Comparison of ENCODE assay signal across 32 cellular contexts in the genomic region with DNA sequence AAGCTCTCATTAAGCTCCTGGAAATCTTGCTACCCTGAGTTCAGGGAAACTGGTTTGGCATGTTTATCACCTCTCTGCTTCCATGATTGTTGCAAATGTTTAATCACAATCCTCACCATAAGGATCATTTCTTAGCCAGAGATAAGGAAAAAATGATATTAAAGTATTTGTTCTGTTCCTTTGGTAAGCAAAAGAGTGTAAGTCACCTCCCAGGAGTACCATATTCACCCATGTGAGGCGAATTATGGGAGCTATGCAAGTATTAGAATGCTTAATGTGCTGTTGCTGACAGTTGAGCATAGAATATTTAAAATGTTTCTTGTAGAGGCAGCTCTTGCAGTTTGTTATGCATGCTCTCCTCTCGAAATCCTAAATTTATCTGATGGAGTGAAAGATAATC.
"Had no signal": no experiment of that assay in that cellular context is flagged by ENCODE, and none has a peak within 500 bp of the region (broad histone marks: within the 10 kb centered on the region; RNA-seq: fewer than 3 reads in every experiment).

No MANE protein-coding gene starts in this region.

- H3K9me3 Mint-ChIP-seq: activated naive CD4-positive, alpha-beta T cell treated with anti-CD3 and anti-CD28 coated beads, Interleukin-2, amount 50 U/mL, for 24 hours; activated T-helper 1 cell treated with anti-CD3 and anti-CD28 coated beads, Interleukin-12 subunit alpha, Interleukin-12 subunit beta, Interleukin-2, Interleukin-4 antibody, amounts not matched to agents 30 ng/mL and 10 ng/mL and 1 ng/mL, durations not matched to agents 14 hours and 24 hours and 36 hours had no signal

- H3K36me3 Mint-ChIP-seq: activated CD4-positive, alpha-beta memory T cell treated with anti-CD3 and anti-CD28 coated beads for 36 hours; activated CD8-positive, alpha-beta memory T cell treated with anti-CD3 and anti-CD28 coated beads, Interleukin-2, amount 10 ng/mL, durations not matched to agents 7 days and 5 days; activated naive CD4-positive, alpha-beta T cell treated with anti-CD3 and anti-CD28 coated beads, Interleukin-2, amount 50 U/mL, for 24 hours; activated naive CD8-positive, alpha-beta T cell treated with anti-CD3 and anti-CD28 coated beads for 36 hours had no signal

- H3K4me1 ChIP-seq: adrenal gland, body of pancreas, esophagus squamous epithelium, gastroesophageal sphincter had no signal

- ATAC-seq: activated CD4-positive, alpha-beta T cell treated with anti-CD3 and anti-CD28 coated beads for 36 hours; activated CD8-positive, alpha-beta memory T cell treated with anti-CD3 and anti-CD28 coated beads, Interleukin-2, amount 10 ng/mL, durations not matched to agents 7 days and 5 days; activated CD8-positive, alpha-beta T cell treated with anti-CD3 and anti-CD28 coated beads, Interleukin-2, amount 10 ng/mL, durations not matched to agents 7 days and 5 days; activated naive CD8-positive, alpha-beta T cell treated with anti-CD3 and anti-CD28 coated beads, Interleukin-2, amount 50 U/mL, for 24 hours; body of pancreas; gastroesophageal sphincter; T-helper 17 cell had no signal

- H3K27ac ChIP-seq: adrenal gland, body of pancreas, epithelial cell of prostate, esophagus squamous epithelium, gastroesophageal sphincter had no signal

- H3K36me3 ChIP-seq: adrenal gland, esophagus squamous epithelium, gastroesophageal sphincter had no signal

- H3K9me3 ChIP-seq: adrenal gland, body of pancreas, esophagus squamous epithelium, gastroesophageal sphincter had no signal

- DNase-seq: activated CD4-positive, alpha-beta memory T cell treated with anti-CD3 and anti-CD28 coated beads for 36 hours; activated CD4-positive, alpha-beta T cell treated with anti-CD3 and anti-CD28 coated beads for 36 hours; activated CD4-positive, alpha-beta T cell treated with anti-CD3 and anti-CD28 coated beads, Interleukin-2, amount 10 ng/mL, durations not matched to agents 24 days and 14 days; activated CD4-positive, CD25-positive, alpha-beta regulatory T cell; activated CD4-positive, CD25-positive, alpha-beta regulatory T cell treated with anti-CD3 and anti-CD28 coated beads, Interleukin-2, amount 50 U/mL, for 72 hours; activated CD8-positive, alpha-beta memory T cell treated with anti-CD3 and anti-CD28 coated beads, Interleukin-2, amount 10 ng/mL, durations not matched to agents 7 days and 5 days; activated CD8-positive, alpha-beta memory T cell treated with anti-CD3 and anti-CD28 coated beads, Interleukin-2, amount 50 U/mL, for 4 hours; activated CD8-positive, alpha-beta T cell treated with anti-CD3 and anti-CD28 coated beads, Interleukin-2, amount 10 ng/mL, durations not matched to agents 7 days and 5 days; activated effector memory CD4-positive, alpha-beta T cell treated with anti-CD3 and anti-CD28 coated beads, Interleukin-2, amount 50 U/mL, for 16 hours; activated naive CD4-positive, alpha-beta T cell treated with anti-CD3 and anti-CD28 coated beads for 36 hours; activated naive CD8-positive, alpha-beta T cell treated with anti-CD3 and anti-CD28 coated beads for 36 hours; activated naive CD8-positive, alpha-beta T cell treated with anti-CD3 and anti-CD28 coated beads, Interleukin-2, amount 50 U/mL, for 24 hours; activated T-cell treated with anti-CD3 and anti-CD28 coated beads, Interleukin-2, amount 50 U/mL, for 1 hour; activated T-cell treated with anti-CD3 and anti-CD28 coated beads, Interleukin-2, amount 50 U/mL, for 48 hours; adrenal gland; amygdala; aorta; body of pancreas; caudate nucleus; cortex of kidney; effector CD8-positive, alpha-beta T cell; esophagus squamous epithelium; foreskin melanocyte; T-helper 1 cell; T-helper 17 cell; T1000 had no signal

- H3K27me3 Mint-ChIP-seq: activated CD4-positive, alpha-beta memory T cell treated with anti-CD3 and anti-CD28 coated beads for 36 hours; activated CD4-positive, alpha-beta T cell treated with anti-CD3 and anti-CD28 coated beads, Interleukin-2, amount 10 ng/mL, durations not matched to agents 24 days and 14 days; activated CD8-positive, alpha-beta memory T cell treated with anti-CD3 and anti-CD28 coated beads, Interleukin-2, amount 10 ng/mL, durations not matched to agents 7 days and 5 days; T-helper 17 cell had no signal

- H3K4me3 Mint-ChIP-seq: activated CD4-positive, alpha-beta memory T cell treated with anti-CD3 and anti-CD28 coated beads for 36 hours; activated CD4-positive, alpha-beta T cell treated with anti-CD3 and anti-CD28 coated beads for 36 hours; activated CD4-positive, alpha-beta T cell treated with anti-CD3 and anti-CD28 coated beads, Interleukin-2, amount 10 ng/mL, durations not matched to agents 24 days and 14 days; activated CD8-positive, alpha-beta memory T cell treated with anti-CD3 and anti-CD28 coated beads, Interleukin-2, amount 10 ng/mL, durations not matched to agents 7 days and 5 days; activated CD8-positive, alpha-beta T cell treated with anti-CD3 and anti-CD28 coated beads, Interleukin-2, amount 10 ng/mL, durations not matched to agents 7 days and 5 days; activated naive CD4-positive, alpha-beta T cell treated with anti-CD3 and anti-CD28 coated beads for 36 hours; activated naive CD4-positive, alpha-beta T cell treated with anti-CD3 and anti-CD28 coated beads, Interleukin-2, amount 50 U/mL, for 24 hours; activated naive CD8-positive, alpha-beta T cell treated with anti-CD3 and anti-CD28 coated beads for 36 hours; activated naive CD8-positive, alpha-beta T cell treated with anti-CD3 and anti-CD28 coated beads, Interleukin-2, amount 50 U/mL, for 24 hours; activated T-helper 1 cell treated with anti-CD3 and anti-CD28 coated beads, Interleukin-12 subunit alpha, Interleukin-12 subunit beta, Interleukin-2, Interleukin-4 antibody, amounts not matched to agents 30 ng/mL and 10 ng/mL and 1 ng/mL, durations not matched to agents 14 hours and 24 hours and 36 hours; T-helper 17 cell; T-helper 2 cell treated with Interferon-gamma antibody and Interleukin-4, amounts not matched to agents 5 μg/mL and 100 μg/mL, for 36 hours had no signal

- H3K4me1 Mint-ChIP-seq: activated CD4-positive, alpha-beta T cell treated with anti-CD3 and anti-CD28 coated beads for 36 hours; activated CD4-positive, alpha-beta T cell treated with anti-CD3 and anti-CD28 coated beads, Interleukin-2, amount 10 ng/mL, durations not matched to agents 24 days and 14 days; activated CD8-positive, alpha-beta memory T cell treated with anti-CD3 and anti-CD28 coated beads, Interleukin-2, amount 10 ng/mL, durations not matched to agents 7 days and 5 days; activated naive CD4-positive, alpha-beta T cell treated with anti-CD3 and anti-CD28 coated beads, Interleukin-2, amount 50 U/mL, for 24 hours; activated naive CD8-positive, alpha-beta T cell treated with anti-CD3 and anti-CD28 coated beads for 36 hours; activated naive CD8-positive, alpha-beta T cell treated with anti-CD3 and anti-CD28 coated beads, Interleukin-2, amount 50 U/mL, for 24 hours; T-helper 17 cell had no signal

- H3K4me3 ChIP-seq: adrenal gland, body of pancreas, esophagus squamous epithelium, gastroesophageal sphincter had no signal

- H3K27me3 ChIP-seq: body of pancreas, esophagus squamous epithelium, gastroesophageal sphincter had no signal

- H3K27ac Mint-ChIP-seq: activated CD4-positive, alpha-beta memory T cell treated with anti-CD3 and anti-CD28 coated beads for 36 hours; activated CD4-positive, alpha-beta T cell treated with anti-CD3 and anti-CD28 coated beads for 36 hours; activated CD4-positive, alpha-beta T cell treated with anti-CD3 and anti-CD28 coated beads, Interleukin-2, amount 10 ng/mL, durations not matched to agents 24 days and 14 days; activated CD8-positive, alpha-beta memory T cell treated with anti-CD3 and anti-CD28 coated beads, Interleukin-2, amount 10 ng/mL, durations not matched to agents 7 days and 5 days; activated CD8-positive, alpha-beta T cell treated with anti-CD3 and anti-CD28 coated beads, Interleukin-2, amount 10 ng/mL, durations not matched to agents 7 days and 5 days; activated naive CD4-positive, alpha-beta T cell treated with anti-CD3 and anti-CD28 coated beads for 36 hours; activated naive CD4-positive, alpha-beta T cell treated with anti-CD3 and anti-CD28 coated beads, Interleukin-2, amount 50 U/mL, for 24 hours; activated naive CD8-positive, alpha-beta T cell treated with anti-CD3 and anti-CD28 coated beads for 36 hours; activated naive CD8-positive, alpha-beta T cell treated with anti-CD3 and anti-CD28 coated beads, Interleukin-2, amount 50 U/mL, for 24 hours; activated T-helper 1 cell treated with anti-CD3 and anti-CD28 coated beads, Interleukin-12 subunit alpha, Interleukin-12 subunit beta, Interleukin-2, Interleukin-4 antibody, amounts not matched to agents 30 ng/mL and 10 ng/mL and 1 ng/mL, durations not matched to agents 14 hours and 24 hours and 36 hours; activated T-helper 2 cell treated with anti-CD3 and anti-CD28 coated beads, Interferon-gamma antibody, Interleukin-2, Interleukin-4, amounts not matched to agents 10 μg/mL and 5 μg/mL and 100 μg/mL, durations not matched to agents 14 hours and 24 hours and 36 hours; T-helper 17 cell; T-helper 2 cell treated with Interferon-gamma antibody and Interleukin-4, amounts not matched to agents 5 μg/mL and 100 μg/mL, for 36 hours had no signal
